In the genomic region with DNA sequence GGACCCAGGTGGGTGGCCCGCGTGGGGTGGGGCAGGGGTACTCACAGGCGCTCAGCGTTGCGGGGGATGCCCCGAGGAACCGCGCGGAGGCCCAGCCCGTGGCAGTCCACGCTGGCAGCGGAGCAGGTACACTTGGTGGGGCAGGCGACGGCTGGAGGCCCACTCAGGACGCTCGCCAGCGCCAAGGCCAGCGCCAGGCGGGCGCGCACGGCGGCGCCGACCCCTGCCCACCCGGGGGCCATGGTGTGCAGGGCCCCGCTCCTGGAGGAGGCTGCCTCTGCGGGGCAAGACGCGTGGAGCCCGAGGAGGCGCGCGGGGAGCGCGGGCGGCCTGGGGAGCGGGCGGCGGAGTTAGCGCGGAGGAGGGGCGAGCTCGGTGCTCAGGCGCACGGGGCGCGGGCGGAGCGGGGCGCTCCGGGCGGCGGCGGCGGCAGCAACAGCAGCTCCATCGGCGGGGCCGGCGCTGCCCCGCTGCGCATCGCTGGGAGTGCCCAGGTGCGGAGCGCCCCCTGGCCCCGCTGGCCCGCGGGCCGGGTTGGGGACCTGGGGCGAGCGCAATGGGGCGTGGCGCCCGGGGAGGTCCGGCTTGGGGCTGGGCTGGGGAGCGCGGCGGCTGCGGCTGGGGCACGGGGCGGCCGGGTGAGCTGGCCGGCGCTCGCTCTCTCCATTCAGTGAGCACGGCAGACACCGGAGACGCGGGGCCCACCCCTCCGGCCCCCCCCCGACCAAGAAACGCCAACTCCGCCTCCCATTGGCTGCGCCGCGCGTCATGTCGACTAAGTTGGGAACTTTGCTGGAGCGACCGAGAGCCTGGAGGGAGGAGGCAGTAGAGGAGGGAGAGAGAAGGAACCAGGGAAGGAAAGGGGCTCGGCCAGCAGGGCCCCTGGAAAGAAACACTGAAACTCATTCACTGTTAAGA, we compare ENCODE assay signal across 1 cellular context.
TF ChIP-seq lines count a peak whose summit lies in the region.

A gene (minus strand): TSS at position 672 of the 918 bp plus-strand sequence. CDS start 430 bp downstream, at position 242.

TF ChIP-seq in HepG2, 621 proteins besides CTCF, POLR2A, EP300 and RAD21 (continued from another document):
- TF ChIP-seq, protein P1, sequence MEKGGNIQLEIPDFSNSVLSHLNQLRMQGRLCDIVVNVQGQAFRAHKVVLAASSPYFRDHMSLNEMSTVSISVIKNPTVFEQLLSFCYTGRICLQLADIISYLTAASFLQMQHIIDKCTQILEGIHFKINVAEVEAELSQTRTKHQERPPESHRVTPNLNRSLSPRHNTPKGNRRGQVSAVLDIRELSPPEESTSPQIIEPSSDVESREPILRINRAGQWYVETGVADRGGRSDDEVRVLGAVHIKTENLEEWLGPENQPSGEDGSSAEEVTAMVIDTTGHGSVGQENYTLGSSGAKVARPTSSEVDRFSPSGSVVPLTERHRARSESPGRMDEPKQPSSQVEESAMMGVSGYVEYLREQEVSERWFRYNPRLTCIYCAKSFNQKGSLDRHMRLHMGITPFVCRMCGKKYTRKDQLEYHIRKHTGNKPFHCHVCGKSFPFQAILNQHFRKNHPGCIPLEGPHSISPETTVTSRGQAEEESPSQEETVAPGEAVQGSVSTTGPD (CRISPR knock-in tag; IDR thresholded peaks at IDR 0.05): no peak
- TF ChIP-seq ZNF598 (CRISPR knock-in tag; IDR thresholded peaks at IDR 0.05; ENCODE audit: borderline replicate concordance) (no peak), ZNF382 (CRISPR knock-in tag; IDR thresholded peaks at IDR 0.05; ENCODE audit: borderline replicate concordance) (no peak), ZMYM2 (CRISPR knock-in tag; IDR thresholded peaks at IDR 0.05) (no peak), KLF16 (CRISPR knock-in tag; IDR thresholded peaks at IDR 0.05) (no peak), ZFX (CRISPR knock-in tag; IDR thresholded peaks at IDR 0.05; ENCODE audit: low read depth) (no peak), SETDB1 (CRISPR knock-in tag; IDR thresholded peaks at IDR 0.05; ENCODE audit: borderline replicate concordance) (no peak), ZNF256 (CRISPR knock-in tag; conservative IDR thresholded peaks at IDR 0.05) (no peak), CBX5 (CRISPR knock-in tag; IDR thresholded peaks at IDR 0.05; ENCODE audit: borderline replicate concordance) (no peak), MEF2D (CRISPR knock-in tag; IDR thresholded peaks at IDR 0.05) (no peak), ETV5 (CRISPR knock-in tag; IDR thresholded peaks at IDR 0.05; ENCODE audit: borderline replicate concordance) (no peak)
- TF ChIP-seq, protein P2, sequence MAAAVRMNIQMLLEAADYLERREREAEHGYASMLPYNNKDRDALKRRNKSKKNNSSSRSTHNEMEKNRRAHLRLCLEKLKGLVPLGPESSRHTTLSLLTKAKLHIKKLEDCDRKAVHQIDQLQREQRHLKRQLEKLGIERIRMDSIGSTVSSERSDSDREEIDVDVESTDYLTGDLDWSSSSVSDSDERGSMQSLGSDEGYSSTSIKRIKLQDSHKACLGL (CRISPR knock-in tag; IDR thresholded peaks at IDR 0.05): no peak
- TF ChIP-seq, protein P3, sequence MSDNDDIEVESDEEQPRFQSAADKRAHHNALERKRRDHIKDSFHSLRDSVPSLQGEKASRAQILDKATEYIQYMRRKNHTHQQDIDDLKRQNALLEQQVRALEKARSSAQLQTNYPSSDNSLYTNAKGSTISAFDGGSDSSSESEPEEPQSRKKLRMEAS (IDR thresholded peaks at IDR 0.05): no peak
- TF ChIP-seq, protein P4, sequence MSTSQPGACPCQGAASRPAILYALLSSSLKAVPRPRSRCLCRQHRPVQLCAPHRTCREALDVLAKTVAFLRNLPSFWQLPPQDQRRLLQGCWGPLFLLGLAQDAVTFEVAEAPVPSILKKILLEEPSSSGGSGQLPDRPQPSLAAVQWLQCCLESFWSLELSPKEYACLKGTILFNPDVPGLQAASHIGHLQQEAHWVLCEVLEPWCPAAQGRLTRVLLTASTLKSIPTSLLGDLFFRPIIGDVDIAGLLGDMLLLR (CRISPR knock-in tag; IDR thresholded peaks at IDR 0.05): no peak
- TF ChIP-seq, protein P5, sequence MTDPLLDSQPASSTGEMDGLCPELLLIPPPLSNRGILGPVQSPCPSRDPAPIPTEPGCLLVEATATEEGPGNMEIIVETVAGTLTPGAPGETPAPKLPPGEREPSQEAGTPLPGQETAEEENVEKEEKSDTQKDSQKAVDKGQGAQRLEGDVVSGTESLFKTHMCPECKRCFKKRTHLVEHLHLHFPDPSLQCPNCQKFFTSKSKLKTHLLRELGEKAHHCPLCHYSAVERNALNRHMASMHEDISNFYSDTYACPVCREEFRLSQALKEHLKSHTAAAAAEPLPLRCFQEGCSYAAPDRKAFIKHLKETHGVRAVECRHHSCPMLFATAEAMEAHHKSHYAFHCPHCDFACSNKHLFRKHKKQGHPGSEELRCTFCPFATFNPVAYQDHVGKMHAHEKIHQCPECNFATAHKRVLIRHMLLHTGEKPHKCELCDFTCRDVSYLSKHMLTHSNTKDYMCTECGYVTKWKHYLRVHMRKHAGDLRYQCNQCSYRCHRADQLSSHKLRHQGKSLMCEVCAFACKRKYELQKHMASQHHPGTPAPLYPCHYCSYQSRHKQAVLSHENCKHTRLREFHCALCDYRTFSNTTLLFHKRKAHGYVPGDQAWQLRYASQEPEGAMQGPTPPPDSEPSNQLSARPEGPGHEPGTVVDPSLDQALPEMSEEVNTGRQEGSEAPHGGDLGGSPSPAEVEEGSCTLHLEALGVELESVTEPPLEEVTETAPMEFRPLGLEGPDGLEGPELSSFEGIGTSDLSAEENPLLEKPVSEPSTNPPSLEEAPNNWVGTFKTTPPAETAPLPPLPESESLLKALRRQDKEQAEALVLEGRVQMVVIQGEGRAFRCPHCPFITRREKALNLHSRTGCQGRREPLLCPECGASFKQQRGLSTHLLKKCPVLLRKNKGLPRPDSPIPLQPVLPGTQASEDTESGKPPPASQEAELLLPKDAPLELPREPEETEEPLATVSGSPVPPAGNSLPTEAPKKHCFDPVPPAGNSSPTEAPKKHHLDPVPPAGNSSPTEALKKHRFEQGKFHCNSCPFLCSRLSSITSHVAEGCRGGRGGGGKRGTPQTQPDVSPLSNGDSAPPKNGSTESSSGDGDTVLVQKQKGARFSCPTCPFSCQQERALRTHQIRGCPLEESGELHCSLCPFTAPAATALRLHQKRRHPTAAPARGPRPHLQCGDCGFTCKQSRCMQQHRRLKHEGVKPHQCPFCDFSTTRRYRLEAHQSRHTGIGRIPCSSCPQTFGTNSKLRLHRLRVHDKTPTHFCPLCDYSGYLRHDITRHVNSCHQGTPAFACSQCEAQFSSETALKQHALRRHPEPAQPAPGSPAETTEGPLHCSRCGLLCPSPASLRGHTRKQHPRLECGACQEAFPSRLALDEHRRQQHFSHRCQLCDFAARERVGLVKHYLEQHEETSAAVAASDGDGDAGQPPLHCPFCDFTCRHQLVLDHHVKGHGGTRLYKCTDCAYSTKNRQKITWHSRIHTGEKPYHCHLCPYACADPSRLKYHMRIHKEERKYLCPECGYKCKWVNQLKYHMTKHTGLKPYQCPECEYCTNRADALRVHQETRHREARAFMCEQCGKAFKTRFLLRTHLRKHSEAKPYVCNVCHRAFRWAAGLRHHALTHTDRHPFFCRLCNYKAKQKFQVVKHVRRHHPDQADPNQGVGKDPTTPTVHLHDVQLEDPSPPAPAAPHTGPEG (CRISPR knock-in tag; IDR thresholded peaks at IDR 0.05): no peak
